In genomic region chr5:56311306-56311904, GRCh38 we compare ENCODE assay signal across 18 cellular contexts.
DNase-seq lines count a peak whose midpoint lies in the region; ATAC-seq, FAIRE-seq and TF ChIP-seq lines count a peak whose summit lies in the region.
"Had no signal": no experiment of that assay in that cellular context is flagged by ENCODE, and none has a peak within 500 bp of the region (broad histone marks: within the 10 kb centered on the region; RNA-seq: fewer than 3 reads in every experiment).

No MANE protein-coding gene starts in this region.

- FAIRE-seq in pancreas (lab: Jason Lieb, UNC), result no peak

- intact Hi-C loops in pancreas (cut with DNase I), result no loop called here

- no peaks in the 10 kb centered on the region for H4K20me1 ChIP-seq in SK-N-SH (ENCODE audit: insufficient read depth)
- no peaks in the 10 kb centered on the region for H4K20me1 ChIP-seq in hepatocyte (ENCODE audit: insufficient read depth, poor library complexity, severe bottlenecking)

- no peaks in the 10 kb centered on the region for H3K9me3 Mint-ChIP-seq in stimulated activated effector memory CD8-positive, alpha-beta T cell treated with anti-CD3 and anti-CD28 coated beads, Interleukin-12 subunit alpha, Interleukin-12 subunit beta, amount 100 ng/mL, for 72 hours
- peaks cover 6% of the 10 kb centered on the region for H3K9me3 Mint-ChIP-seq in T-helper 2 cell treated with Interferon-gamma antibody and Interleukin-4, amounts not matched to agents 5 μg/mL and 100 μg/mL, for 36 hours

- no peak for TF ChIP-seq RAD21 in SK-N-SH (IDR thresholded peaks at IDR 0.05; ENCODE audit: low read length)

- no peaks in the 10 kb centered on the region for H3K27me3 ChIP-seq in SK-N-SH (ENCODE audit: insufficient read depth)
- H3K27me3 ChIP-seq in hepatocyte, result no peaks in the 10 kb centered on the region
- H3K27me3 ChIP-seq in pancreas, result no peaks in the 10 kb centered on the region
- H3K27me3 ChIP-seq: SJSA1 had no signal

- no peak overlapping the region for H3K9ac ChIP-seq in SK-N-SH

- H3K4me1 Mint-ChIP-seq in stimulated activated effector memory CD8-positive, alpha-beta T cell treated with anti-CD3 and anti-CD28 coated beads, Interleukin-12 subunit alpha, Interleukin-12 subunit beta, amount 100 ng/mL, for 72 hours, result peaks cover 8% of the 10 kb centered on the region
- peaks cover 12% of the 10 kb centered on the region for H3K4me1 Mint-ChIP-seq in T-helper 2 cell treated with Interferon-gamma antibody and Interleukin-4, amounts not matched to agents 5 μg/mL and 100 μg/mL, for 36 hours (ENCODE audit: low read depth)

- no peaks in the 10 kb centered on the region for H3K36me3 Mint-ChIP-seq in stimulated activated effector memory CD8-positive, alpha-beta T cell treated with anti-CD3 and anti-CD28 coated beads, Interleukin-12 subunit alpha, Interleukin-12 subunit beta, amount 100 ng/mL, for 72 hours
- no peaks in the 10 kb centered on the region for H3K36me3 Mint-ChIP-seq in T-helper 2 cell treated with Interferon-gamma antibody and Interleukin-4, amounts not matched to agents 5 μg/mL and 100 μg/mL, for 36 hours (ENCODE audit: low read depth)

- H3K4me2 ChIP-seq in SK-N-SH (peak overlapping the region; percentile 19; the same call in 1 of the 2 replicates), hepatocyte (peak overlapping the region; percentile 4)

- H3F3A ChIP-seq in SK-N-SH (replicated peaks; ENCODE audit: insufficient read depth), result peaks cover 4% of the 10 kb centered on the region

- no peak for TF ChIP-seq EP300 in SK-N-SH (IDR thresholded peaks at IDR 0.05; ENCODE audit: borderline replicate concordance in 1 of 2, low read depth in 1 of 2, low read length in 1 of 2)

- no peak overlapping the region for H3K4me3 ChIP-seq in SK-N-SH (ENCODE audit: low read depth in 2 of 2, low read length in 1 of 2)
- no peak overlapping the region for H3K4me3 ChIP-seq in hepatocyte
- H3K4me3 ChIP-seq in pancreas, result no peak overlapping the region
- H3K4me3 ChIP-seq: SJSA1 had no signal

- DNase-seq in SK-N-SH (no peak), hepatocyte (ENCODE audit: low spot score) (no peak), pancreas (peak in 3 of 6 donors; percentile 35 to 57 (median 54)), OCI-M1 (lab: John Stamatoyannopoulos, UW) (no peak), NCI-H2171 (lab: John Stamatoyannopoulos, UW) (no peak)
- no peak for DNase-seq in stimulated activated effector memory CD8-positive, alpha-beta T cell treated with anti-CD3 and anti-CD28 coated beads, Interleukin-12 subunit alpha, Interleukin-12 subunit beta, amount 100 ng/mL, for 72 hours (ENCODE audit: low spot score in 2 of 2)
- no peak for DNase-seq in T-helper 2 cell treated with Interferon-gamma antibody and Interleukin-4, amounts not matched to agents 5 μg/mL and 100 μg/mL, for 36 hours (ENCODE audit: low spot score)
- DNase-seq: AML-193; DMS79; KBM-7; MV-4-11; NCI-H1417 treated with DMSO at 0.1 percent for 48 hours; NCI-H1930; NCI-H446 treated with DMSO at 0.1 percent for 48 hours; NK-92 treated with Interleukin-12 subunit alpha and Interleukin-12 subunit beta, amount 100 ng/mL, for 24 hours had no signal

- H2AFZ ChIP-seq in SK-N-SH (ENCODE audit: low read depth), result no peak overlapping the region
- no peak overlapping the region for H2AFZ ChIP-seq in hepatocyte

- no peaks in the 10 kb centered on the region for H3K9me3 ChIP-seq in SK-N-SH
- H3K9me3 ChIP-seq in hepatocyte (ENCODE audit: low read depth), result no peaks in the 10 kb centered on the region
- no peaks in the 10 kb centered on the region for H3K9me3 ChIP-seq in pancreas

- no peak overlapping the region for H3K27ac Mint-ChIP-seq in stimulated activated effector memory CD8-positive, alpha-beta T cell treated with anti-CD3 and anti-CD28 coated beads, Interleukin-12 subunit alpha, Interleukin-12 subunit beta, amount 100 ng/mL, for 72 hours
- no peak overlapping the region for H3K27ac Mint-ChIP-seq in T-helper 2 cell treated with Interferon-gamma antibody and Interleukin-4, amounts not matched to agents 5 μg/mL and 100 μg/mL, for 36 hours

- peaks cover 9 to 22% of the 10 kb centered on the region in 2 experiments for H3K4me1 ChIP-seq in SK-N-SH (ENCODE audit: control insufficient read depth in 1 of 2, insufficient read depth in 2 of 2, low read depth in 1 of 2, low read length in 1 of 2)
- peaks cover 49% of the 10 kb centered on the region for H3K4me1 ChIP-seq in hepatocyte (ENCODE audit: insufficient read depth)
- peaks cover 22 to 51% (median 23%) of the 10 kb centered on the region in 3 donors for H3K4me1 ChIP-seq in pancreas

- H3K27me3 Mint-ChIP-seq in T-helper 2 cell treated with Interferon-gamma antibody and Interleukin-4, amounts not matched to agents 5 μg/mL and 100 μg/mL, for 36 hours (ENCODE audit: low read depth), result peaks cover 4% of the 10 kb centered on the region

- H3K9me2 ChIP-seq in SK-N-SH, result no peaks in the 10 kb centered on the region
- no peaks in the 10 kb centered on the region for H3K9me2 ChIP-seq in hepatocyte (replicated peaks; ENCODE audit: insufficient read depth)

- H3K36me3 ChIP-seq in SK-N-SH (replicated peaks in 1 of 2; ENCODE audit: control insufficient read depth in 1 of 2, insufficient read depth in 2 of 2, low read length in 1 of 2) (no peaks in the 10 kb centered on the region), hepatocyte (replicated peaks; ENCODE audit: insufficient read depth, low read depth) (no peaks in the 10 kb centered on the region), pancreas (no peaks in the 10 kb centered on the region)
- H3K36me3 ChIP-seq: SJSA1 had no signal

- 61% methylated on average over 5 of the region's 5 CpGs for WGBS in SK-N-SH (ENCODE audit: low lambda C conversion rate)
- 33% methylated on average over 5 of the region's 5 CpGs for WGBS in hepatocyte (ENCODE audit: low lambda C conversion rate, missing lambda C conversion rate)
- WGBS in pancreas, 2 donors, result 11% methylated on average over 5 of the region's 5 CpGs

- peak; percentile 48 to 81 (median 75) for ATAC-seq in pancreas
- ATAC-seq in stimulated activated effector memory CD8-positive, alpha-beta T cell treated with anti-CD3 and anti-CD28 coated beads, Interleukin-12 subunit alpha, Interleukin-12 subunit beta, amount 100 ng/mL, for 72 hours, result no peak
- ATAC-seq: HCT116 had no signal

- H3K79me2 ChIP-seq in SK-N-SH (ENCODE audit: insufficient read depth) (no peaks in the 10 kb centered on the region), hepatocyte (no peaks in the 10 kb centered on the region)

- TF ChIP-seq CTCF in SK-N-SH (IDR thresholded peaks at IDR 0.05), result no peak
- no peak for TF ChIP-seq CTCF in hepatocyte (IDR thresholded peaks at IDR 0.05; ENCODE audit: poor library complexity)
- TF ChIP-seq CTCF in pancreas (IDR thresholded peaks at IDR 0.05), result no peak

- no peak overlapping the region for H3K4me3 Mint-ChIP-seq in stimulated activated effector memory CD8-positive, alpha-beta T cell treated with anti-CD3 and anti-CD28 coated beads, Interleukin-12 subunit alpha, Interleukin-12 subunit beta, amount 100 ng/mL, for 72 hours
- no peak overlapping the region for H3K4me3 Mint-ChIP-seq in T-helper 2 cell treated with Interferon-gamma antibody and Interleukin-4, amounts not matched to agents 5 μg/mL and 100 μg/mL, for 36 hours

- POLR2A ChIA-PET in SK-N-SH (lab: Yijun Ruan, JAX), result interaction anchor here (0.6 to 1.0 kb wide), 3 partner anchors 29 to 526 kb away, joined by 3 read pairs; no protein-coding TSS in a partner anchor

- peak overlapping the region; percentile 70 to 98; a peak in 3 of 4 replicates for H3K27ac ChIP-seq in SK-N-SH (ENCODE audit: low read depth in 2 of 2, low read length in 1 of 2)
- peak overlapping the region; percentile 22 for H3K27ac ChIP-seq in hepatocyte
- H3K27ac ChIP-seq in pancreas, result peak overlapping the region in 3 of 4 donors; percentile 33 to 65 (median 61)
- H3K27ac ChIP-seq: HL-60, SJSA1 had no signal

- CTCF ChIA-PET in SK-N-SH (lab: Yijun Ruan, JAX), result interaction anchor here (1.1 to 1.6 kb wide), 7 partner anchors 12 to 527 kb away, joined by 3 to 6 read pairs (median 4); no protein-coding TSS in a partner anchor

TF ChIP-seq in SK-N-SH, 30 proteins besides CTCF, POLR2A, EP300 and RAD21 (continues in another document):
- TF ChIP-seq TAF1 (IDR thresholded peaks at IDR 0.05; ENCODE audit: borderline replicate concordance, low read depth, low read length), result no peak
- no peak for TF ChIP-seq REST (IDR thresholded peaks at IDR 0.05; ENCODE audit: low read depth, low read length)
- no peak for TF ChIP-seq POLR2AphosphoS5 (IDR thresholded peaks at IDR 0.05; ENCODE audit: low read depth, low read length)
- TF ChIP-seq MAX (IDR thresholded peaks at IDR 0.05; ENCODE audit: low read depth), result no peak

Comparison
In these comparisons a context has a peak if more than half of its experiments do, and no peak if none do; other contexts are left out.
1. H3K27ac ChIP-seq: peak in every context shown above with its lines; median percentile 84 in SK-N-SH; 61 in pancreas; 22 in hepatocyte.